ENCODE assay signal across 8 cellular contexts in genomic region chr2:85215074-85216050, GRCh38.
DNase-seq lines count a peak whose midpoint lies in the region; ATAC-seq and TF ChIP-seq lines count a peak whose summit lies in the region.

No MANE protein-coding gene starts in this region.

- TF ChIP-seq CTCF in A673 (conservative IDR thresholded peaks at IDR 0.05; ENCODE audit: low read depth, low read length): 0 out of 2 replicates have a peak, but pooled peaks have one; percentile 17

- 0 out of 2 replicates have a peak, but pooled peaks have one; percentile 1 for TF ChIP-seq RAD21 in Ishikawa (IDR thresholded peaks at IDR 0.05; ENCODE audit: low read depth)

- peak overlapping the region; percentile 98 for H3K27ac ChIP-seq in A673 (ENCODE audit: low read depth, low read length, poor library complexity, severe bottlenecking)

- peak; percentile 95 for DNase-seq in A673 (ENCODE audit: low spot score)
- DNase-seq in brain pericyte (ENCODE audit: low read depth, low spot score): peak; percentile 38
- DNase-seq in medulla oblongata (ENCODE audit: extremely low spot score): peak; percentile 72
- no peak for DNase-seq in effector CD4-positive, alpha-beta T cell

- intact Hi-C loops in A673 (cut with micrococcal nuclease; ENCODE audit: unreplicated experiment): loop anchor here (2.0 kb wide), 1 partner anchor 83 kb away; the partner anchor contains the start of gene TCF7L1

- no peaks in the 10 kb centered on the region for H3K27me3 ChIP-seq in A673 (replicated peaks; ENCODE audit: insufficient read depth, low read depth, low read length, poor library complexity)

- POLR2A ChIA-PET in A673 (lab: Charles Lee; ENCODE audit: low non-redundant PET): interaction anchor here (0.6 kb wide), 2 partner anchors 31 to 242 kb away, joined by 3 to 12 read pairs; no protein-coding TSS in a partner anchor

- CTCF ChIA-PET in A673 (lab: Charles Lee): interaction anchor here (0.6 to 1.4 kb wide), 3 partner anchors 30 to 82 kb away, joined by 3 to 16 read pairs (median 5); partner anchors contain the start of gene TCF7L1

- no TSS peak for BruUV-seq in A673 (replicated peaks; lab: Mats Ljungman, UMichigan)

- peaks cover 48% of the 10 kb centered on the region for H3K4me1 ChIP-seq in A673 (ENCODE audit: insufficient read depth, low read length, poor library complexity, severe bottlenecking)

- no peaks in the 10 kb centered on the region for H3K36me3 ChIP-seq in A673 (ENCODE audit: insufficient read depth, low read length, poor library complexity, severe bottlenecking)

- no peak for TF ChIP-seq EP300 in Ishikawa (IDR thresholded peaks at IDR 0.05; ENCODE audit: borderline replicate concordance)

- H3K4me3 ChIP-seq in A673 (ENCODE audit: low read depth, low read length, poor library complexity, severe bottlenecking): peak overlapping the region; percentile 32

- no peak for ATAC-seq in HG03196 (IDR thresholded peaks at IDR 0.05; ENCODE audit: unreplicated experiment)
- ATAC-seq in HG03280 (IDR thresholded peaks at IDR 0.05; ENCODE audit: unreplicated experiment): no peak
- ATAC-seq in GM21423 (IDR thresholded peaks at IDR 0.05; ENCODE audit: unreplicated experiment): no peak

- H3K9me3 ChIP-seq in A673 (ENCODE audit: low read depth, low read length, poor library complexity, severe bottlenecking): no peaks in the 10 kb centered on the region

TF ChIP-seq in Ishikawa, 13 proteins besides CTCF, POLR2A, EP300 and RAD21:
- no peak for TF ChIP-seq EGR1 (IDR thresholded peaks at IDR 0.05)
- TF ChIP-seq NFIC (IDR thresholded peaks at IDR 0.05): no peak
- no peak for TF ChIP-seq TCF12 (IDR thresholded peaks at IDR 0.05; ENCODE audit: low read depth)
- TF ChIP-seq TEAD4 (IDR thresholded peaks at IDR 0.05): no peak
- TF ChIP-seq REST (IDR thresholded peaks at IDR 0.05; ENCODE audit: low read depth): no peak
- TF ChIP-seq USF1 (IDR thresholded peaks at IDR 0.05): no peak
- no peak for TF ChIP-seq CREB1 (IDR thresholded peaks at IDR 0.05; ENCODE audit: low read depth)
- TF ChIP-seq FOXM1 (IDR thresholded peaks at IDR 0.05; ENCODE audit: borderline replicate concordance, low read depth): no peak
- no peak for TF ChIP-seq ZBTB7A (IDR thresholded peaks at IDR 0.05; ENCODE audit: low read depth)
- TF ChIP-seq MAX (IDR thresholded peaks at IDR 0.05): no peak
- TF ChIP-seq CEBPB (IDR thresholded peaks at IDR 0.05): no peak
- TF ChIP-seq YY1 (IDR thresholded peaks at IDR 0.05; ENCODE audit: low read depth): no peak
- no peak for TF ChIP-seq TAF1 (IDR thresholded peaks at IDR 0.05; ENCODE audit: low read depth)
TF ChIP-seq in Ishikawa: peak in this region for 0.
